28 cellular contexts compared by ENCODE assay signal in the genomic region with DNA sequence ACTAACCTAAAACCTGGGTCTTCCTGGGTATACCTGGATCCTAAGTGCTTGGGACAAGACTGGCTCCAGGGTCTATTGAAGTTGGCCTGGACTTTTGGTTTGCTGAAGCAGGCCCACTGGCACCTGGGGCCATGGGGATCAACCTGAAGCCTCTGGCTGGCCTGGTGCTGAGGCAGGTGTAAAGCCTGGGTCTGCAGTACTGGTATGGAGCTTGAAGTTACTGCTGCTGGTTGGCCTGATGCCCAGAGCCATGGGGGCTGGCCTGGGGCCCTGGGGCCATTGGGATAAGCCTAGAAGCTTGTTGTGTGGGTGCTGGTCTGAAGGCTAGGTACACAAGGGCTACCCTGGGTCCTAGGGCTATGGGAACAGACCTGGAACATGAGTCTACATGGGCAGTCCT.
"Had no signal": no experiment of that assay in that cellular context is flagged by ENCODE, and none has a peak within 500 bp of the region (broad histone marks: within the 10 kb centered on the region; RNA-seq: fewer than 3 reads in every experiment).

No MANE protein-coding gene starts in this region.

- FAIRE-seq: colon, endometrium, endothelial cell of umbilical vein, frontal cortex had no signal

- DNase-seq: colonic mucosa; dermis blood vessel endothelial cell; dorsolateral prefrontal cortex; effector CD4-positive, alpha-beta T cell; effector CD8-positive, alpha-beta T cell; effector memory CD4-positive, alpha-beta T cell; effector memory CD8-positive, alpha-beta T cell; endodermal cell; erythroblast; esophagus squamous epithelium; foreskin fibroblast; foreskin keratinocyte; foreskin melanocyte; gastrocnemius medialis; glutamatergic neuron; head of caudate nucleus; heart left ventricle; heart right ventricle had no signal

- H3K4me1 ChIP-seq: colonic mucosa, esophagus muscularis mucosa, esophagus squamous epithelium, foreskin keratinocyte, gastrocnemius medialis, gastroesophageal sphincter had no signal

- H3K27me3 Mint-ChIP-seq: dendritic cell treated with granulocyte-macrophage colony-stimulating factor and Interleukin-4, amounts not matched to agents 40 ng/mL and 50 ng/mL, for 4 days; effector memory CD8-positive, alpha-beta T cell had no signal

- H3K9me3 ChIP-seq: colonic mucosa, esophagus squamous epithelium, gastrocnemius medialis had no signal

- H3K27ac ChIP-seq: colonic mucosa, coronary artery, dorsolateral prefrontal cortex, epithelial cell of prostate, esophagus muscularis mucosa, esophagus squamous epithelium, foreskin keratinocyte, gastrocnemius medialis, gastroesophageal sphincter, heart left ventricle, heart right ventricle had no signal

- H3K4me3 Mint-ChIP-seq: dendritic cell treated with granulocyte-macrophage colony-stimulating factor and Interleukin-4, amounts not matched to agents 40 ng/mL and 50 ng/mL, for 4 days; effector memory CD8-positive, alpha-beta T cell; endodermal cell had no signal

- H3K27ac Mint-ChIP-seq: dendritic cell treated with granulocyte-macrophage colony-stimulating factor and Interleukin-4, amounts not matched to agents 40 ng/mL and 50 ng/mL, for 4 days; effector memory CD8-positive, alpha-beta T cell; endodermal cell had no signal

- ATAC-seq: effector memory CD8-positive, alpha-beta T cell; esophagus mucosa; foreskin keratinocyte; gastrocnemius medialis had no signal

- H3K27me3 ChIP-seq: colonic mucosa, esophagus muscularis mucosa, esophagus squamous epithelium, foreskin keratinocyte, gastrocnemius medialis, gastroesophageal sphincter, heart left ventricle, heart right ventricle had no signal

- H3K4me3 ChIP-seq: colonic mucosa, coronary artery, dorsolateral prefrontal cortex, esophagus muscularis mucosa, esophagus squamous epithelium, gastrocnemius medialis, gastroesophageal sphincter, heart left ventricle, heart right ventricle had no signal

- H3K36me3 ChIP-seq: colonic mucosa, esophagus muscularis mucosa, esophagus squamous epithelium, gastrocnemius medialis, gastroesophageal sphincter, heart left ventricle, heart right ventricle had no signal
